ENCODE assay signal across 1 cellular context in the genomic region with DNA sequence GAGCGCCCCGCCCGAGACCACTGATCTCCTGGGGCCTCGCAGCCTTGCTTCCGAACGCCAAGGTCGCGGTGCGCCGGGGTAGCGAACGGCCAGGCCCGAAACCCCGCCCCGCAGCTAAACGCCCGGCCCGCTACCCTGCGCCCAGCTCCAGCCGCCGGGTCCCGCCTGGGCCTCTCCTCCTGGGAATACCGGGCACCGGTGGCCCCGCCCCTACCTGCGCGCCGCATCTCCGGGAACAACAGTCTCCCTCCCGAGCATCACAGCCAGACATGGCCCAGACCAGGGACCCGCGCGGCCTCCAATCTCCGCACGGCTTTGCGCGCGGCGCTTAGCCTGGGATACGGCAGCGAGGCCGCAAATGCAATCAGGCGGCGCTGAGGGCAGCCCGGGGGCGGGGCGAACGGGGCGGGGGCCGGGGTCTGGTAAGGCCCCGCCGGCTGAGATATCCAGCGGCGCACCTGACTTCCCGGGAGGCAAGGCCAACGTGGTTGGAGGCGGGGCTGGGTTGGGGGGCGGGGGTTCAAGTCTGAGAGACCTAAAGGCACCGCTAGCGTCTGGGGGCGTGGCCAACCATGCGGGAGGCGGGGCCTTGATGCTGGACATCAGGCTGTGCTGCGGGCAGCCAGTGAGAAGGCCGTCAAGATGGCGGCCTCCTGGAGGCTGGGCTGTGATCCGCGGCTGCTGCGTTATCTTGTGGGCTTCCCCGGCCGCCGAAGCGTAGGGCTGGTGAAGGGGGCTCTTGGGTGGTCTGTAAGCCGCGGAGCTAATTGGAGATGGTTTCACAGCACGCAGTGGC.
TF ChIP-seq lines count a peak whose summit lies in the region.

A gene with protein sequence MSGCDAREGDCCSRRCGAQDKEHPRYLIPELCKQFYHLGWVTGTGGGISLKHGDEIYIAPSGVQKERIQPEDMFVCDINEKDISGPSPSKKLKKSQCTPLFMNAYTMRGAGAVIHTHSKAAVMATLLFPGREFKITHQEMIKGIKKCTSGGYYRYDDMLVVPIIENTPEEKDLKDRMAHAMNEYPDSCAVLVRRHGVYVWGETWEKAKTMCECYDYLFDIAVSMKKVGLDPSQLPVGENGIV (minus strand): TSS at position 366 of the 796 bp plus-strand sequence. CDS start 95 bp downstream, at position 271.
A gene (plus strand): TSS at position 605 of the 796 bp plus-strand sequence. CDS start 38 bp downstream, at position 643.

TF ChIP-seq in A549, 52 proteins besides CTCF, POLR2A, EP300 and RAD21 (continued from another document):
- TF ChIP-seq, protein P1, sequence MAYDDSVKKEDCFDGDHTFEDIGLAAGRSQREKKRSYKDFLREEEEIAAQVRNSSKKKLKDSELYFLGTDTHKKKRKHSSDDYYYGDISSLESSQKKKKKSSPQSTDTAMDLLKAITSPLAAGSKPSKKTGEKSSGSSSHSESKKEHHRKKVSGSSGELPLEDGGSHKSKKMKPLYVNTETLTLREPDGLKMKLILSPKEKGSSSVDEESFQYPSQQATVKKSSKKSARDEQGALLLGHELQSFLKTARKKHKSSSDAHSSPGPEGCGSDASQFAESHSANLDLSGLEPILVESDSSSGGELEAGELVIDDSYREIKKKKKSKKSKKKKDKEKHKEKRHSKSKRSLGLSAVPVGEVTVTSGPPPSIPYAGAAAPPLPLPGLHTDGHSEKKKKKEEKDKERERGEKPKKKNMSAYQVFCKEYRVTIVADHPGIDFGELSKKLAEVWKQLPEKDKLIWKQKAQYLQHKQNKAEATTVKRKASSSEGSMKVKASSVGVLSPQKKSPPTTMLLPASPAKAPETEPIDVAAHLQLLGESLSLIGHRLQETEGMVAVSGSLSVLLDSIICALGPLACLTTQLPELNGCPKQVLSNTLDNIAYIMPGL (CRISPR knock-in tag; IDR thresholded peaks at IDR 0.05; ENCODE audit: borderline replicate concordance): peak; percentile 67; the same call in 1 of the 2 replicates
- no peak for TF ChIP-seq BHLHE40 (IDR thresholded peaks at IDR 0.05; ENCODE audit: low read depth, low read length)
